Comparison of ENCODE assay signal across 11 cellular contexts in the genomic region with DNA sequence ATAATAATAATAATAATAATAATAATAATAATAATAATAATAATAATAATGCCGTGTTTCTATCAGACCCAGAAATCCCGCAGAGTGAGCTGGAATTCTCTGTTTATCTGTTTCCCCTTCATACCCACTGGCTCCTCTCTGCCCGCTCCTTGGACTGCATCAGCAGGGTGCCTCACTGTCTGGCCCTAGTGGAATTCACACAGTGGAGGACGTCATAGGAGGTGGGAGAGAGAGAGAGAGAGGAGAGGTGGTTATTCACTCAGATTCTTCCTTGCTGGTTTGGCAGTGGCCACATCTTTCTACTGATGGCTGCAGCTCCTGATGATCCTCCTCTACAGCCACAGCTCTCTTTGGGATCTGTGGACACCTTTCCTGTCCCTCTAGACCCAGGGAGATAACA. TPM values are rescaled to one million over a fixed set of nuclear protein-coding genes. Genes with fewer than 3 reads are reported as not detected.
A peak's percentile ranks its signal among the peaks of the same experiment; 100 is the strongest.
DNase-seq lines count a peak whose midpoint lies in the region; TF ChIP-seq lines count a peak whose summit lies in the region.
"Not testable (repeated sequence)": the region's sequence is repeated elsewhere in the genome, so short reads cannot be mapped to it uniquely, and the experiment has no call there.
"Had no signal": no experiment of that assay in that cellular context is flagged by ENCODE, and none has a peak within 500 bp of the region (broad histone marks: within the 10 kb centered on the region; RNA-seq: fewer than 3 reads in every experiment).

No MANE protein-coding gene starts in this region.

- not testable (repeated sequence) for TF ChIP-seq CTCF in HFFc6 (IDR thresholded peaks at IDR 0.05); brain microvascular endothelial cell (IDR thresholded peaks at IDR 0.05; ENCODE audit: low read depth, low read length, missing control alignments); fibroblast of the aortic adventitia (IDR thresholded peaks at IDR 0.05; ENCODE audit: insufficient read depth, low read length)

- H3K4me3 Mint-ChIP-seq in HFFc6, result not testable (repeated sequence)

- H3K27me3 ChIP-seq in brain microvascular endothelial cell (replicated peaks), result not testable (repeated sequence)

- H3K9me3 Mint-ChIP-seq in HFFc6, result not testable (repeated sequence)

- not testable (repeated sequence) for H3K4me1 Mint-ChIP-seq in HFFc6 (ENCODE audit: low read depth)

- in situ Hi-C loops in brain microvascular endothelial cell (cut with HindIII; ENCODE audit: low pct_ligation_motif_present, low sequenced_read_pairs), result not testable (repeated sequence)

- not testable (repeated sequence) for H3K27ac ChIP-seq in brain microvascular endothelial cell

- H3K36me3 Mint-ChIP-seq in HFFc6 (ENCODE audit: low read depth), result not testable (repeated sequence)

- H3K27me3 Mint-ChIP-seq in HFFc6 (ENCODE audit: insufficient read depth), result not testable (repeated sequence)

- H3K4me3 ChIP-seq in brain microvascular endothelial cell (ENCODE audit: low read depth, low read length); fibroblast of the aortic adventitia (ENCODE audit: low read depth, low read length): not testable (repeated sequence)

- DNase-seq in EH (ENCODE audit: low read depth) (peak; percentile 46), HFFc6 (peak; percentile 16), NCI-H226 (peak; percentile 3), amniotic epithelial cell (ENCODE audit: low read depth) (peak; percentile 65), brain microvascular endothelial cell (peak; percentile 65), fibroblast of the aortic adventitia (ENCODE audit: low read depth) (peak; percentile 4)

- not testable (repeated sequence) for H3K27ac Mint-ChIP-seq in HFFc6

- not testable (repeated sequence) for H3K36me3 ChIP-seq in brain microvascular endothelial cell (replicated peaks)

RNA-seq across cellular contexts. Expression of a gene that starts 10.1 kb away (rescaled TPM):
- total RNA-seq in HFFc6 (2021; fragmentation: NEBNext Ultra II Directional; extraction: Animal tissue kit (Norgen Biotek cat#: 25700)), result under 1 TPM in 5 of 6 experiments, not detected in 1; 0.17 to 0.91 (median 0.28) TPM
- 1.2 TPM in 1 of 2 replicates, not detected in the other for total RNA-seq in fibroblast of the aortic adventitia (ENCODE audit: low replicate concordance)
- total RNA-seq: CD4-positive, alpha-beta T cell; G401; H1; H9; HepG2 had no signal

Comparison
In these comparisons a context has a peak if more than half of its experiments do, and no peak if none do; other contexts are left out.
1. DNase-seq: peak in every context shown above with its lines; median percentile 65 in amniotic epithelial cell; 65 in brain microvascular endothelial cell; 46 in EH; 16 in HFFc6; 4 in fibroblast of the aortic adventitia; 3 in NCI-H226.